11 cellular contexts compared by ENCODE assay signal in the genomic region with DNA sequence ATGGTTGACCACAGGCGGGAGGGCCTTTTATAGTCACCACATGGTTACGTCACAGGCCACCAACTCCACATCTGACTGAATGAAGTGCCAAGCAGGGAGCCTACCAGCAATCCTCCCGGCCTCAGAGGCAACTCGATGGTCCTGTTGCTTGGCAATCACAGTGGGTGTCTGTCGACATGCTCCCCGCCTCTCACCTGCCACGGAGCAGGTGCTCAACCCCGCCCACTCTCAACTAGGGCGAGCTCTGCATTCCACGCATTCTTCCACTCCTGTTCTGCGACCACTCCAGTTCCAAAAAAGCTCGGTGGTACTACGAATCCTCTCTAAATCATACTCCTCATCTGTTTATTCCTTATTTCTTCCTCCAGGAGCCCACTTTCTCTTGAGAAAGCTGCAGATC. TPM values are rescaled to one million over a fixed set of nuclear protein-coding genes. Genes with fewer than 3 reads are reported as not detected.
"Had no signal": no experiment of that assay in that cellular context is flagged by ENCODE, and none has a peak within 500 bp of the region (broad histone marks: within the 10 kb centered on the region; RNA-seq: fewer than 3 reads in every experiment).

No MANE protein-coding gene starts in this region.

RNA-seq across cellular contexts. Expression of a gene that starts 30.0 kb away (rescaled TPM):
- total RNA-seq: activated CD4-positive, alpha-beta memory T cell treated with anti-CD3 and anti-CD28 coated beads, Interleukin-2, amount 10 ng/mL, durations not matched to agents 7 days and 5 days; activated CD4-positive, alpha-beta T cell treated with anti-CD3 and anti-CD28 coated beads for 36 hours; activated CD4-positive, alpha-beta T cell treated with anti-CD3 and anti-CD28 coated beads, Interleukin-2, amount 10 ng/mL, durations not matched to agents 7 days and 5 days; activated CD8-positive, alpha-beta memory T cell treated with anti-CD3 and anti-CD28 coated beads, Interleukin-2, amount 10 ng/mL, durations not matched to agents 7 days and 5 days; activated CD8-positive, alpha-beta T cell treated with anti-CD3 and anti-CD28 coated beads, Interleukin-2, amount 10 ng/mL, durations not matched to agents 7 days and 5 days; activated naive CD8-positive, alpha-beta T cell treated with anti-CD3 and anti-CD28 coated beads, Interleukin-2, amount 10 ng/mL, durations not matched to agents 7 days and 5 days; activated T-helper 2 cell treated with anti-CD3 and anti-CD28 coated beads, Interferon-gamma antibody, Interleukin-2, Interleukin-4, amounts not matched to agents 10 μg/mL and 5 μg/mL and 100 μg/mL, durations not matched to agents 14 hours and 24 hours and 36 hours; ascending aorta; bronchial epithelial cell; cardiac muscle cell had no signal
- polyA plus RNA-seq: adipose tissue, cardiac muscle cell had no signal

RNA-seq across cellular contexts. Expression of a gene that starts 56.2 kb away (rescaled TPM):
- total RNA-seq: activated CD4-positive, alpha-beta memory T cell treated with anti-CD3 and anti-CD28 coated beads, Interleukin-2, amount 10 ng/mL, durations not matched to agents 7 days and 5 days; activated CD4-positive, alpha-beta T cell treated with anti-CD3 and anti-CD28 coated beads for 36 hours; activated CD8-positive, alpha-beta memory T cell treated with anti-CD3 and anti-CD28 coated beads, Interleukin-2, amount 10 ng/mL, durations not matched to agents 7 days and 5 days; activated CD8-positive, alpha-beta T cell treated with anti-CD3 and anti-CD28 coated beads, Interleukin-2, amount 10 ng/mL, durations not matched to agents 7 days and 5 days; activated naive CD8-positive, alpha-beta T cell treated with anti-CD3 and anti-CD28 coated beads, Interleukin-2, amount 10 ng/mL, durations not matched to agents 7 days and 5 days; activated T-helper 2 cell treated with anti-CD3 and anti-CD28 coated beads, Interferon-gamma antibody, Interleukin-2, Interleukin-4, amounts not matched to agents 10 μg/mL and 5 μg/mL and 100 μg/mL, durations not matched to agents 14 hours and 24 hours and 36 hours; ascending aorta; bronchial epithelial cell; cardiac muscle cell had no signal
- polyA plus RNA-seq: adipose tissue, cardiac muscle cell had no signal
